20 cellular contexts compared by ENCODE assay signal in the genomic region with DNA sequence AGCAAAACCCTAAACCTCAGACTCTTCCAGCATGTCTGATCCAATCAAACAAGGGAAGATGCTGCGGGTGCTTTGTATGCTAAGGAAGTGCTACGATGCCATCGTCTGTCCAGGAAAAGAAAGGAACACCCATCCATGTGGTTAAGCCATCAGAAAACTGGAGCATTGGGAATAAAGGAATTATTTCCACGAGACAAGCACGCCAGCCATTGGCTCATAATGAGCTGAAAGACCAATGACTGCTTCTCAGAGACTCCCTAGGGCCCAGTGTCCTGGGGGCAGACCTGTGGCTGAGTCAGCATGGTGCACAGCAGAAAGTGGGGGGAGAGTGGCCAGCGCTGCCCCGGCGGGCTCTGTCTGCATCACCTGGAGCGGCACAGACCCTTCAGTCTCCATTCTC.
A peak's percentile ranks its signal among the peaks of the same experiment; 100 is the strongest.
DNase-seq lines count a peak whose midpoint lies in the region; ATAC-seq and TF ChIP-seq lines count a peak whose summit lies in the region.
"Had no signal": no experiment of that assay in that cellular context is flagged by ENCODE, and none has a peak within 500 bp of the region (broad histone marks: within the 10 kb centered on the region; RNA-seq: fewer than 3 reads in every experiment).

No MANE protein-coding gene starts in this region.

- POLR2A ChIA-PET in AG04449 (lab: Yijun Ruan, JAX) (no interaction called here), SK-N-SH (lab: Yijun Ruan, JAX) (interaction anchor here (1.2 kb wide), 1 partner anchor 30 kb away, joined by 3 read pairs; no protein-coding TSS in a partner anchor)

- ATAC-seq in left ventricle myocardium superior, result peak; percentile 41
- ATAC-seq: activated naive CD4-positive, alpha-beta T cell treated with anti-CD3 and anti-CD28 coated beads, Interleukin-2, amount 50 U/mL, for 72 hours had no signal

- no peaks in the 10 kb centered on the region for H3K36me3 Mint-ChIP-seq in mesothelial cell of epicardium
- H3K36me3 Mint-ChIP-seq: activated naive CD4-positive, alpha-beta T cell treated with anti-CD3 and anti-CD28 coated beads, Interleukin-2, amount 50 U/mL, for 72 hours had no signal

- H4K20me1 ChIP-seq in SK-N-SH (ENCODE audit: insufficient read depth), result no peaks in the 10 kb centered on the region

- H3K27me3 Mint-ChIP-seq in mesothelial cell of epicardium (ENCODE audit: low read depth), result peaks cover 3% of the 10 kb centered on the region

- TF ChIP-seq CTCF in AG04449 (IDR thresholded peaks at IDR 0.05; ENCODE audit: insufficient read depth, low read length, missing control alignments), result peak; percentile 30
- no peak for TF ChIP-seq CTCF in SK-N-SH (IDR thresholded peaks at IDR 0.05)
- no peak for TF ChIP-seq CTCF in mesothelial cell of epicardium (IDR thresholded peaks at IDR 0.05; ENCODE audit: unreplicated experiment)

- H3K9me3 ChIP-seq in SK-N-SH, result no peaks in the 10 kb centered on the region
- H3K9me3 ChIP-seq: neutrophil had no signal

- peaks cover 2% of the 10 kb centered on the region for H3K4me1 Mint-ChIP-seq in mesothelial cell of epicardium

- peak overlapping the region in 1 of 2 experiments; percentile 78; a peak in 2 of 4 replicates for H3K27ac ChIP-seq in SK-N-SH (ENCODE audit: low read depth in 2 of 2, low read length in 1 of 2)
- H3K27ac ChIP-seq: epithelial cell of prostate, neutrophil had no signal

- 81% methylated on average over 9 of the region's 9 CpGs for WGBS in SK-N-SH (ENCODE audit: low lambda C conversion rate)

- H3K9me3 Mint-ChIP-seq in mesothelial cell of epicardium, result no peaks in the 10 kb centered on the region
- H3K9me3 Mint-ChIP-seq: activated naive CD4-positive, alpha-beta T cell treated with anti-CD3 and anti-CD28 coated beads, Interleukin-2, amount 50 U/mL, for 72 hours; activated T-cell treated with anti-CD3 and anti-CD28 coated beads, Interleukin-2, amount 50 U/mL, for 24 hours had no signal

- H3K4me3 ChIP-seq in AG04449 (ENCODE audit: low read depth, low read length) (no peak overlapping the region), SK-N-SH (ENCODE audit: low read depth in 2 of 2, low read length in 1 of 2) (no peak overlapping the region)

- intact Hi-C loops in left ventricle myocardium superior (cut with micrococcal nuclease), result no loop called here

- H3K9me2 ChIP-seq in SK-N-SH, result no peaks in the 10 kb centered on the region

- no peak overlapping the region for H3K4me3 Mint-ChIP-seq in mesothelial cell of epicardium
- H3K4me3 Mint-ChIP-seq: activated T-cell treated with anti-CD3 and anti-CD28 coated beads, Interleukin-2, amount 50 U/mL, for 24 hours; B cell had no signal

- no peaks in the 10 kb centered on the region for H3K36me3 ChIP-seq in SK-N-SH (replicated peaks in 1 of 2; ENCODE audit: control insufficient read depth in 1 of 2, insufficient read depth in 2 of 2, low read length in 1 of 2)
- H3K36me3 ChIP-seq: neutrophil had no signal

- no peak overlapping the region for H3K4me2 ChIP-seq in SK-N-SH

- CTCF ChIA-PET in AG04449 (lab: Yijun Ruan, JAX) (interaction anchor here (1.0 to 1.6 kb wide), 6 partner anchors 9 to 647 kb away, joined by 3 to 4 read pairs (median 4); no protein-coding TSS in a partner anchor), SK-N-SH (lab: Yijun Ruan, JAX) (interaction anchor here (1.2 to 3.0 kb wide), 9 partner anchors 9 to 651 kb away, joined by 3 to 12 read pairs (median 4); no protein-coding TSS in a partner anchor)

- H3K27me3 ChIP-seq in SK-N-SH (ENCODE audit: insufficient read depth), result no peaks in the 10 kb centered on the region
- H3K27me3 ChIP-seq: neutrophil had no signal

- no peak for TF ChIP-seq EP300 in SK-N-SH (IDR thresholded peaks at IDR 0.05; ENCODE audit: borderline replicate concordance in 1 of 2, low read depth in 1 of 2, low read length in 1 of 2)

- no peak overlapping the region for H3K9ac ChIP-seq in SK-N-SH

- H2AFZ ChIP-seq in SK-N-SH (ENCODE audit: low read depth), result no peak overlapping the region

- H3K79me2 ChIP-seq in SK-N-SH (ENCODE audit: insufficient read depth), result no peaks in the 10 kb centered on the region

- peaks cover 0 to 46% of the 10 kb centered on the region in 2 experiments; a peak in 2 of 4 replicates for H3K4me1 ChIP-seq in SK-N-SH (ENCODE audit: control insufficient read depth in 1 of 2, insufficient read depth in 2 of 2, low read depth in 1 of 2, low read length in 1 of 2)

- H3F3A ChIP-seq in SK-N-SH (replicated peaks; ENCODE audit: insufficient read depth), result no peaks in the 10 kb centered on the region

- no peak overlapping the region for H3K27ac Mint-ChIP-seq in mesothelial cell of epicardium
- H3K27ac Mint-ChIP-seq: activated naive CD4-positive, alpha-beta T cell treated with anti-CD3 and anti-CD28 coated beads, Interleukin-2, amount 50 U/mL, for 72 hours; activated T-cell treated with anti-CD3 and anti-CD28 coated beads, Interleukin-2, amount 50 U/mL, for 24 hours; B cell had no signal

- peak; percentile 72 for TF ChIP-seq RAD21 in SK-N-SH (IDR thresholded peaks at IDR 0.05; ENCODE audit: low read length)

- no peak for DNase-seq in AG04449 (ENCODE audit: low read depth, low spot score)
- peak; percentile 73 for DNase-seq in EH (ENCODE audit: low read depth)
- DNase-seq in SK-N-SH, result peak; percentile 38
- DNase-seq in left ventricle myocardium superior, result no peak
- DNase-seq in mesothelial cell of epicardium (ENCODE audit: low spot score in 2 of 2, unreplicated experiment in 2 of 2), result no peak
- no peak for DNase-seq in NCI-H1048 (lab: John Stamatoyannopoulos, UW)
- no peak for DNase-seq in activated CD8-positive, alpha-beta memory T cell treated with anti-CD3 and anti-CD28 coated beads, Interleukin-2, amount 50 U/mL, for 4 hours
- no peak for DNase-seq in GDM1 (lab: John Stamatoyannopoulos, UW)
- DNase-seq: activated T-cell treated with anti-CD3 and anti-CD28 coated beads, Interleukin-2, amount 50 U/mL, for 24 hours; dermis blood vessel endothelial cell; head of caudate nucleus; islet precursor cell; midbrain; MM.1S; SIG-M5; stimulated activated CD4-positive, alpha-beta T cell treated with anti-CD3 and anti-CD28 coated beads, Interleukin-4, amount 100 ng/mL, for 4 hours had no signal

TF ChIP-seq in SK-N-SH, 30 proteins besides CTCF, POLR2A, EP300 and RAD21:
- TF ChIP-seq, protein P1, sequence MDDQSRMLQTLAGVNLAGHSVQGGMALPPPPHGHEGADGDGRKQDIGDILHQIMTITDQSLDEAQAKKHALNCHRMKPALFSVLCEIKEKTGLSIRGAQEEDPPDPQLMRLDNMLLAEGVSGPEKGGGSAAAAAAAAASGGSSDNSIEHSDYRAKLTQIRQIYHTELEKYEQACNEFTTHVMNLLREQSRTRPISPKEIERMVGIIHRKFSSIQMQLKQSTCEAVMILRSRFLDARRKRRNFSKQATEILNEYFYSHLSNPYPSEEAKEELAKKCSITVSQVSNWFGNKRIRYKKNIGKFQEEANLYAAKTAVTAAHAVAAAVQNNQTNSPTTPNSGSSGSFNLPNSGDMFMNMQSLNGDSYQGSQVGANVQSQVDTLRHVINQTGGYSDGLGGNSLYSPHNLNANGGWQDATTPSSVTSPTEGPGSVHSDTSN (IDR thresholded peaks at IDR 0.05), result no peak
- TF ChIP-seq SIN3A (IDR thresholded peaks at IDR 0.05; ENCODE audit: borderline replicate concordance, low read depth, low read length), result no peak
- TF ChIP-seq SMC3 (IDR thresholded peaks at IDR 0.05; ENCODE audit: low read depth, low read length), result peak; percentile 27; the same call in 1 of the 2 replicates

Comparison
In these comparisons a context has a peak if more than half of its experiments do, and no peak if none do; other contexts are left out.
1. DNase-seq: peak in EH (single experiment) and SK-N-SH (single experiment); none in AG04449 (single experiment), left ventricle myocardium superior (single experiment), mesothelial cell of epicardium (0 of 2), NCI-H1048 (single experiment), activated CD8-positive, alpha-beta memory T cell treated with anti-CD3 and anti-CD28 coated beads, Interleukin-2, amount 50 U/mL, for 4 hours (single experiment) and GDM1 (single experiment).